Comparison of ENCODE assay signal across 22 cellular contexts in genomic region chr17:27670791-27671590, GRCh38. TPM values are rescaled to one million over a fixed set of nuclear protein-coding genes. Genes with fewer than 3 reads are reported as not detected.
A peak's percentile ranks its signal among the peaks of the same experiment; 100 is the strongest.
DNase-seq lines count a peak whose midpoint lies in the region; ATAC-seq, FAIRE-seq and TF ChIP-seq lines count a peak whose summit lies in the region.
"Had no signal": no experiment of that assay in that cellular context is flagged by ENCODE, and none has a peak within 500 bp of the region (broad histone marks: within the 10 kb centered on the region; RNA-seq: fewer than 3 reads in every experiment).

No MANE protein-coding gene starts in this region.

- H2BK120ac ChIP-seq in H1 (replicated peaks; ENCODE audit: low read depth, low read length) = no peak overlapping the region
- no peak overlapping the region for H2BK120ac ChIP-seq in mesendoderm (ENCODE audit: low read depth, low read length)

- H3K27me3 ChIP-seq in H1 (replicated peaks in 1 of 4; ENCODE audit: control insufficient read depth in 3 of 4, extremely low read depth in 1 of 4, insufficient read depth in 3 of 4, low read length in 3 of 4) (no peaks in the 10 kb centered on the region), mesendoderm (ENCODE audit: insufficient read depth, low read length, poor library complexity) (no peaks in the 10 kb centered on the region)

- peak; percentile 54 to 63 for TF ChIP-seq RAD21 in H1 (IDR thresholded peaks at IDR 0.05 in 1 of 2, conservative IDR thresholded peaks at IDR 0.05 in 1 of 2; ENCODE audit: low read depth in 2 of 2, low read length in 2 of 2)

- H3K36me3 ChIP-seq in H1 (ENCODE audit: control insufficient read depth in 2 of 4, insufficient read depth in 4 of 4, low read length in 3 of 4) (no peaks in the 10 kb centered on the region), mesendoderm (ENCODE audit: control insufficient read depth, insufficient read depth, low read length) (no peaks in the 10 kb centered on the region)

- TF ChIP-seq CTCF in H1 (IDR thresholded peaks at IDR 0.05; ENCODE audit: control extremely low read depth in 1 of 3, insufficient read depth in 1 of 3, low read depth in 1 of 3, low read length in 3 of 3) (peak; percentile 26 to 48 (median 48)), GM10266 (IDR thresholded peaks at IDR 0.05; ENCODE audit: control insufficient read depth, insufficient read depth, low read depth, missing control alignments) (no peak)

- H3K56ac ChIP-seq in H1 (replicated peaks; ENCODE audit: insufficient read length, low read depth, low read length) (no peak overlapping the region), mesendoderm (ENCODE audit: low read length) (no peak overlapping the region)

- H3K14ac ChIP-seq in H1 (ENCODE audit: insufficient read length) = no peak overlapping the region

- POLR2A ChIA-PET in H1 (lab: Charles Lee; ENCODE audit: partially characterized antibody) = no interaction called here

- H3K23ac ChIP-seq in H1 (ENCODE audit: insufficient read length) (no peak overlapping the region), mesendoderm (ENCODE audit: low read length) (no peak overlapping the region)

- H3K4me1 ChIP-seq in H1 (replicated peaks in 1 of 4; ENCODE audit: control insufficient read depth in 3 of 4, insufficient read depth in 4 of 4, low read length in 3 of 4) (no peaks in the 10 kb centered on the region), mesendoderm (ENCODE audit: control insufficient read depth, low read depth, low read length) (no peaks in the 10 kb centered on the region)

- no peak overlapping the region for H3K18ac ChIP-seq in H1 (ENCODE audit: extremely low read depth, low read length)
- no peak overlapping the region for H3K18ac ChIP-seq in mesendoderm (ENCODE audit: low read length)

- H3K4me2 ChIP-seq in H1 (ENCODE audit: insufficient read depth in 1 of 2, low read depth in 2 of 2, low read length in 2 of 2) = no peak overlapping the region
- H3K4me2 ChIP-seq in mesendoderm (ENCODE audit: low read length) = no peak overlapping the region
- H3K4me2 ChIP-seq: PC-9 had no signal

- no peaks in the 10 kb centered on the region for H3K9me3 ChIP-seq in H1 (ENCODE audit: insufficient read depth in 2 of 2, low read depth in 1 of 2, low read length in 1 of 2)

- H3K4ac ChIP-seq in H1 (replicated peaks; ENCODE audit: insufficient read length, low read depth, low read length) (no peak overlapping the region), mesendoderm (ENCODE audit: low read depth, low read length) (no peak overlapping the region)

- H2BK5ac ChIP-seq in H1 (ENCODE audit: low read depth, low read length) (no peak overlapping the region), mesendoderm (ENCODE audit: low read length) (no peak overlapping the region)

- H3K27ac ChIP-seq in H1 (ENCODE audit: low read depth, low read length) (no peak overlapping the region), mesendoderm (ENCODE audit: low read depth, low read length) (no peak overlapping the region)
- H3K27ac ChIP-seq: 22Rv1, PC-9, RWPE1 had no signal

- no peaks in the 10 kb centered on the region for H3K23me2 ChIP-seq in H1 (ENCODE audit: low read depth, low read length)

- H3K4me3 ChIP-seq in H1 (ENCODE audit: extremely low read depth in 1 of 4, insufficient read depth in 2 of 4, low read depth in 3 of 4, low read length in 4 of 4) (no peak overlapping the region), mesendoderm (ENCODE audit: low read length) (no peak overlapping the region)
- H3K4me3 ChIP-seq: GM12878, PC-9 had no signal

- no peak overlapping the region for H2BK12ac ChIP-seq in H1 (ENCODE audit: low read depth, low read length)

- H3K79me2 ChIP-seq in H1 (ENCODE audit: control insufficient read depth in 1 of 2, insufficient read depth in 2 of 2, low read length in 2 of 2) (no peaks in the 10 kb centered on the region), mesendoderm (ENCODE audit: control insufficient read depth, insufficient read depth, low read length) (no peaks in the 10 kb centered on the region)

- ATAC-seq in HG03565 (IDR thresholded peaks at IDR 0.05; ENCODE audit: unreplicated experiment) = no peak
- ATAC-seq: GM12878, HCT116 had no signal

- peak; percentile 16 for DNase-seq in DMS 273 (lab: John Stamatoyannopoulos, UW; ENCODE audit: unreplicated experiment)
- DNase-seq in DMS 273 treated with DMSO at 0.1 percent for 48 hours (lab: John Stamatoyannopoulos, UW) = no peak
- DNase-seq in H1 (ENCODE audit: low read depth in 1 of 2, low spot score in 2 of 2) = no peak
- DNase-seq in mesendoderm = peak; percentile 1
- no peak for DNase-seq in GM10266 (ENCODE audit: extremely low spot score)
- DNase-seq in AML-193 (lab: John Stamatoyannopoulos, UW) = no peak
- no peak for DNase-seq in GM12891 (ENCODE audit: insufficient read length, low spot score)
- DNase-seq: COR-L47, GF-D8, MM.1S, NCI-H1092, NCI-H146, NCI-H2029 treated with DMSO at 0.1 percent for 48 hours, NCI-H2171, NCI-H526, PC-9, SIG-M5 had no signal

- H2BK15ac ChIP-seq in H1 (ENCODE audit: low read length) (no peak overlapping the region), mesendoderm (replicated peaks; ENCODE audit: low read depth) (no peak overlapping the region)

- H2AK5ac ChIP-seq in H1 (ENCODE audit: low read depth, low read length) = no peak overlapping the region
- no peak overlapping the region for H2AK5ac ChIP-seq in mesendoderm (ENCODE audit: low read length)

- H3K9ac ChIP-seq in H1 (replicated peaks in 1 of 4; ENCODE audit: extremely low read depth in 1 of 4, low read depth in 3 of 4, low read length in 3 of 4) (no peak overlapping the region), mesendoderm (ENCODE audit: low read length) (no peak overlapping the region)

- TF ChIP-seq EP300 in H1 (IDR thresholded peaks at IDR 0.05; ENCODE audit: borderline replicate concordance in 1 of 2, low read depth in 2 of 2, low read length in 2 of 2) = no peak

- no peaks in the 10 kb centered on the region for H3K79me1 ChIP-seq in H1 (ENCODE audit: low read depth, low read length)
- no peaks in the 10 kb centered on the region for H3K79me1 ChIP-seq in mesendoderm (ENCODE audit: low read length)

- no peak overlapping the region for H4K91ac ChIP-seq in H1 (replicated peaks; ENCODE audit: insufficient read length, low read length)

- WGBS in H1 (ENCODE audit: extremely low coverage in 1 of 2, insufficient coverage in 1 of 2, insufficient read length in 1 of 2, insufficient replicate concordance in 2 of 2, low coverage in 1 of 2, low lambda C conversion rate in 2 of 2, missing lambda C conversion rate in 1 of 2), 2 experiments = 92% methylated on average over 11 of the region's 12 CpGs; no CpG with 5 or more reads in 1 of the 2 experiments
- no CpG with 5 or more reads among the region's 12 CpGs for WGBS in mesendoderm (ENCODE audit: extremely low coverage, insufficient coverage, low lambda C conversion rate)

- H4K8ac ChIP-seq in H1 (ENCODE audit: extremely low read depth, insufficient read depth, low read length) (peak overlapping the region; percentile 14; the same call in 1 of the 2 replicates), mesendoderm (ENCODE audit: low read depth, low read length) (no peak overlapping the region)

- H2AFZ ChIP-seq in H1 (ENCODE audit: low read length) = no peak overlapping the region
- H2AFZ ChIP-seq: PC-9 had no signal

- CTCF ChIA-PET in H1 (lab: Charles Lee; ENCODE audit: partially characterized antibody) = interaction anchor here (1.2 to 3.4 kb wide), 8 partner anchors 11 to 132 kb away, joined by 3 to 14 read pairs (median 6); no protein-coding TSS in a partner anchor

- TF ChIP-seq POLR2A in H1 (IDR thresholded peaks at IDR 0.05; ENCODE audit: control extremely low read depth in 1 of 2, low read depth in 2 of 2, low read length in 2 of 2) (no peak), GM12891 (IDR thresholded peaks at IDR 0.05; ENCODE audit: low read depth, low read length) (no peak)

- H4K5ac ChIP-seq in H1 (ENCODE audit: insufficient read length, low read depth, low read length) (no peak overlapping the region), mesendoderm (ENCODE audit: low read length) (no peak overlapping the region)

- H4K20me1 ChIP-seq in H1 (replicated peaks in 1 of 2; ENCODE audit: control insufficient read depth in 1 of 2, insufficient read depth in 2 of 2, low read length in 2 of 2) = no peaks in the 10 kb centered on the region

- FAIRE-seq in H1 (lab: Jason Lieb, UNC) (no peak), GM12891 (lab: Jason Lieb, UNC) (no peak)

- no peak overlapping the region for H2BK20ac ChIP-seq in H1 (ENCODE audit: low read length)

TF ChIP-seq in H1, 55 proteins besides CTCF, POLR2A, EP300 and RAD21 (continues in another document):
- no peak for TF ChIP-seq JUN (IDR thresholded peaks at IDR 0.05; ENCODE audit: low read depth, low read length)
- TF ChIP-seq EZH2 (IDR thresholded peaks at IDR 0.05; ENCODE audit: low read depth, low read length, severe bottlenecking) = no peak
- TF ChIP-seq, protein P1, sequence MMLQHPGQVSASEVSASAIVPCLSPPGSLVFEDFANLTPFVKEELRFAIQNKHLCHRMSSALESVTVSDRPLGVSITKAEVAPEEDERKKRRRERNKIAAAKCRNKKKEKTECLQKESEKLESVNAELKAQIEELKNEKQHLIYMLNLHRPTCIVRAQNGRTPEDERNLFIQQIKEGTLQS (IDR thresholded peaks at IDR 0.05; ENCODE audit: insufficient read depth, low read depth, low read length) = no peak
- no peak for TF ChIP-seq CREB1 (IDR thresholded peaks at IDR 0.05)
- TF ChIP-seq CBX5 (IDR thresholded peaks at IDR 0.05; ENCODE audit: low read depth, low read length) = no peak

TF ChIP-seq in GM12891, 5 proteins besides CTCF, POLR2A, EP300 and RAD21:
- TF ChIP-seq TAF1 (IDR thresholded peaks at IDR 0.05; ENCODE audit: low read depth, low read length) (no peak), POLR2AphosphoS5 (IDR thresholded peaks at IDR 0.05; ENCODE audit: low read depth, low read length) (no peak), POU2F2 (IDR thresholded peaks at IDR 0.05; ENCODE audit: low read depth, low read length) (no peak), SPI1 (IDR thresholded peaks at IDR 0.05; ENCODE audit: low read depth, low read length) (no peak), PAX5 (IDR thresholded peaks at IDR 0.05; ENCODE audit: insufficient read depth, low read length, severe bottlenecking) (no peak)
TF ChIP-seq in GM12891: peak in this region for 0.

RNA-seq across cellular contexts. Expression of gene LGALS9, which starts 40.0 kb away (rescaled TPM):
- 0.77 and 1.7 TPM in 2 replicates for total RNA-seq in H1 (2021; fragmentation: NEBNext Ultra II Directional; extraction: Animal tissue kit (Norgen Biotek cat#: 25700))
- 0.95 and 2.8 TPM in 2 replicates for polyA plus RNA-seq in H1 (2011; rRNA removed)
- polyA plus RNA-seq in H1 (2011; cell fraction: cytosol; rRNA removed) = 1.8 TPM
- 12.2 TPM for polyA plus RNA-seq in H1 (2011; cell fraction: nucleus; rRNA removed)
- 2.4 to 3.2 TPM (median 2.6 TPM) in 4 replicates for polyA plus RNA-seq in H1 (2012, experiment 1 of 2)
- 0.59 TPM for polyA plus RNA-seq in H1 (2012, experiment 2 of 2)
- 0.67 TPM for polyA plus RNA-seq in H1 (2013, experiment 1 of 2)
- polyA plus RNA-seq in H1 (2013, experiment 2 of 2) = 0.61 TPM
- polyA minus RNA-seq in H1 (2011; rRNA and poly(A)+ RNA removed) = 2.1 and 2.8 TPM in 2 replicates
- 0.73 TPM for polyA minus RNA-seq in H1 (2011; cell fraction: cytosol; rRNA and poly(A)+ RNA removed)
- 8.4 TPM for polyA minus RNA-seq in H1 (2011; cell fraction: nucleus; rRNA and poly(A)+ RNA removed)
- polyA plus RNA-seq in mesendoderm (2013, experiment 1 of 2) = 0.29 TPM
- 0.48 TPM for polyA plus RNA-seq in mesendoderm (2013, experiment 2 of 2)
- polyA plus RNA-seq in GM12891 (2012; ENCODE audit: low read depth, missing spikeins) = 380 TPM

Comparison
In these comparisons a context has a peak if more than half of its experiments do, and no peak if none do; other contexts are left out.
1. DNase-seq: peak in DMS 273 (single experiment) and mesendoderm (single experiment); none in DMS 273 treated with DMSO at 0.1 percent for 48 hours (single experiment), H1 (0 of 2), GM10266 (single experiment), AML-193 (0 of 2) and GM12891 (single experiment).